1 cellular context compared by ENCODE assay signal in the genomic region with DNA sequence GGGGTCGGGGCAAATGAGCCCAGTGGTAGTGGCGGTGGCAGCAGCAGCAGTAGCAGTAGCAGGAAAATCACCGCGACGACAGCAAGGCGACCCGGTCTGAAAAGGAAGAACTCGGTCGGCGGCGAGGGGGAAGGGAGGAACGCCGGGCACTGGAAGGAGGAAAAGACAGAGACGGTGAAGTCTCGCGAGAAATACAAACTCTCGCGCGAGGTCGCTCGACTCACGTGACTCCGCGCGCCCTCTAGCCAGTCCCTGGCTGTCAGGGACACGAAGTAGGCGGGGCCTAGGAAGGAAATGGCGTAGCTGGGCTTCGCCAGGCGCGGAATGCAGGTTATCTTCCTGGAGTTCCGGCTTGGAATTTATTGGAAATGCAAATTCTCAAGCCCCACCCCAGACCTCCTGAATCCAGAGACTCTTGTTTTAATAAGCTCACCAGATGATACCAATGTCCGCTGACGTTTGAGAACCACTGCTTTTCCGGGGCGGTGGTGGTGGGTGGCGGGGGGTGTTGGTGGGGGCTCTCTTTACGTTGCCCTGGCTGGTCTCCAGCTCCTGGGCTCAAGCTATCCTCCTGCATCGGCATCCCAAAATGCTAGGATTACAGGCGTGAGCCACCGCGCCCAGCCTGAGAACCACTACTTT.
TF ChIP-seq lines count a peak whose summit lies in the region.

A gene (minus strand): TSS at position 141 of the 642 bp plus-strand sequence. CDS start 1,333 bp downstream, outside the sequence.

TF ChIP-seq in HepG2, 621 proteins besides CTCF, POLR2A, EP300 and RAD21 (continued from another document and continues in another):
- TF ChIP-seq ZNF24 (IDR thresholded peaks at IDR 0.05) (no peak), MZF1 (CRISPR knock-in tag; IDR thresholded peaks at IDR 0.05; ENCODE audit: borderline replicate concordance) (no peak), SATB2 (CRISPR knock-in tag; IDR thresholded peaks at IDR 0.05) (no peak), PHF20 (CRISPR knock-in tag; IDR thresholded peaks at IDR 0.05) (peak; percentile 77), HNRNPH1 (optimal IDR thresholded peaks at IDR 0.05; ENCODE audit: low read depth, low read length) (no peak), ZNF558 (CRISPR knock-in tag; IDR thresholded peaks at IDR 0.05; ENCODE audit: borderline replicate concordance) (no peak), MIXL1 (CRISPR knock-in tag; IDR thresholded peaks at IDR 0.05) (no peak), ELF1 (CRISPR knock-in tag; IDR thresholded peaks at IDR 0.05) (peak; percentile 84), MBD4 (IDR thresholded peaks at IDR 0.05; ENCODE audit: borderline replicate concordance, low read length) (no peak), ATF7-NPFF (CRISPR knock-in tag; IDR thresholded peaks at IDR 0.05; ENCODE audit: low read depth) (no peak), KDM4B (CRISPR knock-in tag; IDR thresholded peaks at IDR 0.05) (no peak), KLF15 (CRISPR knock-in tag; IDR thresholded peaks at IDR 0.05; ENCODE audit: borderline replicate concordance) (no peak), ZNF572 (CRISPR knock-in tag; IDR thresholded peaks at IDR 0.05) (no peak), GTF3A (CRISPR knock-in tag; conservative IDR thresholded peaks at IDR 0.05) (no peak), ZNF317 (CRISPR knock-in tag; IDR thresholded peaks at IDR 0.05) (no peak), ZNF17 (CRISPR knock-in tag; IDR thresholded peaks at IDR 0.05) (no peak), HOXA3 (CRISPR knock-in tag; IDR thresholded peaks at IDR 0.05) (peak; percentile 63; the same call in 1 of the 2 replicates), ZNF382 (CRISPR knock-in tag; IDR thresholded peaks at IDR 0.05; ENCODE audit: borderline replicate concordance) (no peak), CBFB (CRISPR knock-in tag; IDR thresholded peaks at IDR 0.05) (no peak), EZH2 (conservative IDR thresholded peaks at IDR 0.05; ENCODE audit: low read depth, low read length) (no peak), ZFP62 (CRISPR knock-in tag; IDR thresholded peaks at IDR 0.05) (no peak), NFRKB (IDR thresholded peaks at IDR 0.05) (no peak), SRSF9 (IDR thresholded peaks at IDR 0.05; ENCODE audit: borderline replicate concordance, insufficient read depth, low read depth, low read length, poor library complexity, severe bottlenecking) (no peak), SP2 (CRISPR knock-in tag; IDR thresholded peaks at IDR 0.05) (peak; percentile 73), SRF (IDR thresholded peaks at IDR 0.05; ENCODE audit: low read depth, low read length) (no peak)
- TF ChIP-seq, protein P1, sequence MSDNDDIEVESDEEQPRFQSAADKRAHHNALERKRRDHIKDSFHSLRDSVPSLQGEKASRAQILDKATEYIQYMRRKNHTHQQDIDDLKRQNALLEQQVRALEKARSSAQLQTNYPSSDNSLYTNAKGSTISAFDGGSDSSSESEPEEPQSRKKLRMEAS (IDR thresholded peaks at IDR 0.05) = no peak
- TF ChIP-seq, protein P2, sequence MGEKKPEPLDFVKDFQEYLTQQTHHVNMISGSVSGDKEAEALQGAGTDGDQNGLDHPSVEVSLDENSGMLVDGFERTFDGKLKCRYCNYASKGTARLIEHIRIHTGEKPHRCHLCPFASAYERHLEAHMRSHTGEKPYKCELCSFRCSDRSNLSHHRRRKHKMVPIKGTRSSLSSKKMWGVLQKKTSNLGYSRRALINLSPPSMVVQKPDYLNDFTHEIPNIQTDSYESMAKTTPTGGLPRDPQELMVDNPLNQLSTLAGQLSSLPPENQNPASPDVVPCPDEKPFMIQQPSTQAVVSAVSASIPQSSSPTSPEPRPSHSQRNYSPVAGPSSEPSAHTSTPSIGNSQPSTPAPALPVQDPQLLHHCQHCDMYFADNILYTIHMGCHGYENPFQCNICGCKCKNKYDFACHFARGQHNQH (CRISPR knock-in tag; IDR thresholded peaks at IDR 0.05) = no peak
- TF ChIP-seq, protein P3, sequence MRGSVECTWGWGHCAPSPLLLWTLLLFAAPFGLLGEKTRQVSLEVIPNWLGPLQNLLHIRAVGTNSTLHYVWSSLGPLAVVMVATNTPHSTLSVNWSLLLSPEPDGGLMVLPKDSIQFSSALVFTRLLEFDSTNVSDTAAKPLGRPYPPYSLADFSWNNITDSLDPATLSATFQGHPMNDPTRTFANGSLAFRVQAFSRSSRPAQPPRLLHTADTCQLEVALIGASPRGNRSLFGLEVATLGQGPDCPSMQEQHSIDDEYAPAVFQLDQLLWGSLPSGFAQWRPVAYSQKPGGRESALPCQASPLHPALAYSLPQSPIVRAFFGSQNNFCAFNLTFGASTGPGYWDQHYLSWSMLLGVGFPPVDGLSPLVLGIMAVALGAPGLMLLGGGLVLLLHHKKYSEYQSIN (CRISPR knock-in tag; IDR thresholded peaks at IDR 0.05; ENCODE audit: borderline replicate concordance) = no peak
- TF ChIP-seq, protein P4, sequence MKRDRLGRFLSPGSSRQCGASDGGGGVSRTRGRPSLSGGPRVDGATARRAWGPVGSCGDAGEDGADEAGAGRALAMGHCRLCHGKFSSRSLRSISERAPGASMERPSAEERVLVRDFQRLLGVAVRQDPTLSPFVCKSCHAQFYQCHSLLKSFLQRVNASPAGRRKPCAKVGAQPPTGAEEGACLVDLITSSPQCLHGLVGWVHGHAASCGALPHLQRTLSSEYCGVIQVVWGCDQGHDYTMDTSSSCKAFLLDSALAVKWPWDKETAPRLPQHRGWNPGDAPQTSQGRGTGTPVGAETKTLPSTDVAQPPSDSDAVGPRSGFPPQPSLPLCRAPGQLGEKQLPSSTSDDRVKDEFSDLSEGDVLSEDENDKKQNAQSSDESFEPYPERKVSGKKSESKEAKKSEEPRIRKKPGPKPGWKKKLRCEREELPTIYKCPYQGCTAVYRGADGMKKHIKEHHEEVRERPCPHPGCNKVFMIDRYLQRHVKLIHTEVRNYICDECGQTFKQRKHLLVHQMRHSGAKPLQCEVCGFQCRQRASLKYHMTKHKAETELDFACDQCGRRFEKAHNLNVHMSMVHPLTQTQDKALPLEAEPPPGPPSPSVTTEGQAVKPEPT (CRISPR knock-in tag; IDR thresholded peaks at IDR 0.05; ENCODE audit: low read depth) = no peak
- TF ChIP-seq, protein P5, sequence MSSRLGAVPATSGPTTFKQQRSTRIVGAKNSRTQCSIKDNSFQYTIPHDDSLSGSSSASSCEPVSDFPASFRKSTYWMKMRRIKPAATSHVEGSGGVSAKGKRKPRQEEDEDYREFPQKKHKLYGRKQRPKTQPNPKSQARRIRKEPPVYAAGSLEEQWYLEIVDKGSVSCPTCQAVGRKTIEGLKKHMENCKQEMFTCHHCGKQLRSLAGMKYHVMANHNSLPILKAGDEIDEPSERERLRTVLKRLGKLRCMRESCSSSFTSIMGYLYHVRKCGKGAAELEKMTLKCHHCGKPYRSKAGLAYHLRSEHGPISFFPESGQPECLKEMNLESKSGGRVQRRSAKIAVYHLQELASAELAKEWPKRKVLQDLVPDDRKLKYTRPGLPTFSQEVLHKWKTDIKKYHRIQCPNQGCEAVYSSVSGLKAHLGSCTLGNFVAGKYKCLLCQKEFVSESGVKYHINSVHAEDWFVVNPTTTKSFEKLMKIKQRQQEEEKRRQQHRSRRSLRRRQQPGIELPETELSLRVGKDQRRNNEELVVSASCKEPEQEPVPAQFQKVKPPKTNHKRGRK (CRISPR knock-in tag; IDR thresholded peaks at IDR 0.05) = no peak
- TF ChIP-seq, protein P6, sequence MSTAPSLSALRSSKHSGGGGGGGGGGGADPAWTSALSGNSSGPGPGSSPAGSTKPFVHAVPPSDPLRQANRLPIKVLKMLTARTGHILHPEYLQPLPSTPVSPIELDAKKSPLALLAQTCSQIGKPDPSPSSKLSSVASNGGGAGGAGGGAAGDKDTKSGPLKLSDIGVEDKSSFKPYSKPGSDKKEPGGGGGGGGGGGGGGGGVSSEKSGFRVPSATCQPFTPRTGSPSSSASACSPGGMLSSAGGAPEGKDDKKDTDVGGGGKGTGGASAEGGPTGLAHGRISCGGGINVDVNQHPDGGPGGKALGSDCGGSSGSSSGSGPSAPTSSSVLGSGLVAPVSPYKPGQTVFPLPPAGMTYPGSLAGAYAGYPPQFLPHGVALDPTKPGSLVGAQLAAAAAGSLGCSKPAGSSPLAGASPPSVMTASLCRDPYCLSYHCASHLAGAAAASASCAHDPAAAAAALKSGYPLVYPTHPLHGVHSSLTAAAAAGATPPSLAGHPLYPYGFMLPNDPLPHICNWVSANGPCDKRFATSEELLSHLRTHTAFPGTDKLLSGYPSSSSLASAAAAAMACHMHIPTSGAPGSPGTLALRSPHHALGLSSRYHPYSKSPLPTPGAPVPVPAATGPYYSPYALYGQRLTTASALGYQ (CRISPR knock-in tag; IDR thresholded peaks at IDR 0.05) = no peak
- TF ChIP-seq, protein P7, sequence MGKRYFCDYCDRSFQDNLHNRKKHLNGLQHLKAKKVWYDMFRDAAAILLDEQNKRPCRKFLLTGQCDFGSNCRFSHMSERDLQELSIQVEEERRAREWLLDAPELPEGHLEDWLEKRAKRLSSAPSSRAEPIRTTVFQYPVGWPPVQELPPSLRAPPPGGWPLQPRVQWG (CRISPR knock-in tag; IDR thresholded peaks at IDR 0.05; ENCODE audit: borderline replicate concordance, low read depth) = no peak
- TF ChIP-seq, protein P8, sequence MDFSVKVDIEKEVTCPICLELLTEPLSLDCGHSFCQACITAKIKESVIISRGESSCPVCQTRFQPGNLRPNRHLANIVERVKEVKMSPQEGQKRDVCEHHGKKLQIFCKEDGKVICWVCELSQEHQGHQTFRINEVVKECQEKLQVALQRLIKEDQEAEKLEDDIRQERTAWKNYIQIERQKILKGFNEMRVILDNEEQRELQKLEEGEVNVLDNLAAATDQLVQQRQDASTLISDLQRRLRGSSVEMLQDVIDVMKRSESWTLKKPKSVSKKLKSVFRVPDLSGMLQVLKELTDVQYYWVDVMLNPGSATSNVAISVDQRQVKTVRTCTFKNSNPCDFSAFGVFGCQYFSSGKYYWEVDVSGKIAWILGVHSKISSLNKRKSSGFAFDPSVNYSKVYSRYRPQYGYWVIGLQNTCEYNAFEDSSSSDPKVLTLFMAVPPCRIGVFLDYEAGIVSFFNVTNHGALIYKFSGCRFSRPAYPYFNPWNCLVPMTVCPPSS (IDR thresholded peaks at IDR 0.05) = no peak
- TF ChIP-seq, protein P9, sequence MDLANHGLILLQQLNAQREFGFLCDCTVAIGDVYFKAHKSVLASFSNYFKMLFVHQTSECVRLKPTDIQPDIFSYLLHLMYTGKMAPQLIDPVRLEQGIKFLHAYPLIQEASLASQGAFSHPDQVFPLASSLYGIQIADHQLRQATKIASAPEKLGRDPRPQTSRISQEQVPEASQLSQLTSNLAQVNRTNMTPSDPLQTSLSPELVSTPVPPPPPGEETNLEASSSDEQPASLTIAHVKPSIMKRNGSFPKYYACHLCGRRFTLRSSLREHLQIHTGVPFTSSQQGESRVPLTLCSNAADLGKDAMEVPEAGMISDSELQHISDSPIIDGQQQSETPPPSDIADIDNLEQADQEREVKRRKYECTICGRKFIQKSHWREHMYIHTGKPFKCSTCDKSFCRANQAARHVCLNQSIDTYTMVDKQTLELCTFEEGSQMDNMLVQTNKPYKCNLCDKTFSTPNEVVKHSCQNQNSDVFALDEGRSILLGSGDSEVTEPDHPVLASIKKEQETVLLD (CRISPR knock-in tag; IDR thresholded peaks at IDR 0.05; ENCODE audit: low read depth) = no peak
- TF ChIP-seq, protein P10, sequence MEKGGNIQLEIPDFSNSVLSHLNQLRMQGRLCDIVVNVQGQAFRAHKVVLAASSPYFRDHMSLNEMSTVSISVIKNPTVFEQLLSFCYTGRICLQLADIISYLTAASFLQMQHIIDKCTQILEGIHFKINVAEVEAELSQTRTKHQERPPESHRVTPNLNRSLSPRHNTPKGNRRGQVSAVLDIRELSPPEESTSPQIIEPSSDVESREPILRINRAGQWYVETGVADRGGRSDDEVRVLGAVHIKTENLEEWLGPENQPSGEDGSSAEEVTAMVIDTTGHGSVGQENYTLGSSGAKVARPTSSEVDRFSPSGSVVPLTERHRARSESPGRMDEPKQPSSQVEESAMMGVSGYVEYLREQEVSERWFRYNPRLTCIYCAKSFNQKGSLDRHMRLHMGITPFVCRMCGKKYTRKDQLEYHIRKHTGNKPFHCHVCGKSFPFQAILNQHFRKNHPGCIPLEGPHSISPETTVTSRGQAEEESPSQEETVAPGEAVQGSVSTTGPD (CRISPR knock-in tag; IDR thresholded peaks at IDR 0.05) = no peak
- TF ChIP-seq, protein P11, sequence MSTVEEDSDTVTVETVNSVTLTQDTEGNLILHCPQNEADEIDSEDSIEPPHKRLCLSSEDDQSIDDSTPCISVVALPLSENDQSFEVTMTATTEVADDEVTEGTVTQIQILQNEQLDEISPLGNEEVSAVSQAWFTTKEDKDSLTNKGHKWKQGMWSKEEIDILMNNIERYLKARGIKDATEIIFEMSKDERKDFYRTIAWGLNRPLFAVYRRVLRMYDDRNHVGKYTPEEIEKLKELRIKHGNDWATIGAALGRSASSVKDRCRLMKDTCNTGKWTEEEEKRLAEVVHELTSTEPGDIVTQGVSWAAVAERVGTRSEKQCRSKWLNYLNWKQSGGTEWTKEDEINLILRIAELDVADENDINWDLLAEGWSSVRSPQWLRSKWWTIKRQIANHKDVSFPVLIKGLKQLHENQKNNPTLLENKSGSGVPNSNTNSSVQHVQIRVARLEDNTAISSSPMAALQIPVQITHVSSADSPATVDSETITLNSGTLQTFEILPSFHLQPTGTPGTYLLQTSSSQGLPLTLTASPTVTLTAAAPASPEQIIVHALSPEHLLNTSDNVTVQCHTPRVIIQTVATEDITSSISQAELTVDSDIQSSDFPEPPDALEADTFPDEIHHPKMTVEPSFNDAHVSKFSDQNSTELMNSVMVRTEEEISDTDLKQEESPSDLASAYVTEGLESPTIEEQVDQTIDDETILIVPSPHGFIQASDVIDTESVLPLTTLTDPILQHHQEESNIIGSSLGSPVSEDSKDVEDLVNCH (CRISPR knock-in tag; IDR thresholded peaks at IDR 0.05) = no peak
- TF ChIP-seq, protein P12, sequence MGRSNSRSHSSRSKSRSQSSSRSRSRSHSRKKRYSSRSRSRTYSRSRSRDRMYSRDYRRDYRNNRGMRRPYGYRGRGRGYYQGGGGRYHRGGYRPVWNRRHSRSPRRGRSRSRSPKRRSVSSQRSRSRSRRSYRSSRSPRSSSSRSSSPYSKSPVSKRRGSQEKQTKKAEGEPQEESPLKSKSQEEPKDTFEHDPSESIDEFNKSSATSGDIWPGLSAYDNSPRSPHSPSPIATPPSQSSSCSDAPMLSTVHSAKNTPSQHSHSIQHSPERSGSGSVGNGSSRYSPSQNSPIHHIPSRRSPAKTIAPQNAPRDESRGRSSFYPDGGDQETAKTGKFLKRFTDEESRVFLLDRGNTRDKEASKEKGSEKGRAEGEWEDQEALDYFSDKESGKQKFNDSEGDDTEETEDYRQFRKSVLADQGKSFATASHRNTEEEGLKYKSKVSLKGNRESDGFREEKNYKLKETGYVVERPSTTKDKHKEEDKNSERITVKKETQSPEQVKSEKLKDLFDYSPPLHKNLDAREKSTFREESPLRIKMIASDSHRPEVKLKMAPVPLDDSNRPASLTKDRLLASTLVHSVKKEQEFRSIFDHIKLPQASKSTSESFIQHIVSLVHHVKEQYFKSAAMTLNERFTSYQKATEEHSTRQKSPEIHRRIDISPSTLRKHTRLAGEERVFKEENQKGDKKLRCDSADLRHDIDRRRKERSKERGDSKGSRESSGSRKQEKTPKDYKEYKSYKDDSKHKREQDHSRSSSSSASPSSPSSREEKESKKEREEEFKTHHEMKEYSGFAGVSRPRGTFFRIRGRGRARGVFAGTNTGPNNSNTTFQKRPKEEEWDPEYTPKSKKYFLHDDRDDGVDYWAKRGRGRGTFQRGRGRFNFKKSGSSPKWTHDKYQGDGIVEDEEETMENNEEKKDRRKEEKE (IDR thresholded peaks at IDR 0.05) = no peak
